ENCODE assay signal across 19 cellular contexts in genomic region chr4:183848762-183849161, GRCh38. TPM values are rescaled to one million over a fixed set of nuclear protein-coding genes. Genes with fewer than 3 reads are reported as not detected.
"Had no signal": no experiment of that assay in that cellular context is flagged by ENCODE, and none has a peak within 500 bp of the region (broad histone marks: within the 10 kb centered on the region; RNA-seq: fewer than 3 reads in every experiment).

No MANE protein-coding gene starts in this region.

- H3K27ac Mint-ChIP-seq: activated CD4-positive, alpha-beta T cell treated with anti-CD3 and anti-CD28 coated beads, Interleukin-2, amount 10 ng/mL, durations not matched to agents 24 days and 14 days; activated CD8-positive, alpha-beta T cell treated with anti-CD3 and anti-CD28 coated beads for 36 hours; activated naive CD8-positive, alpha-beta T cell treated with anti-CD3 and anti-CD28 coated beads for 36 hours; activated T-helper 17 cell treated with anti-CD3 and anti-CD28 coated beads, Interleukin-2, amount 50 U/mL, for 72 hours; endodermal cell; natural killer cell had no signal

- ATAC-seq: activated CD8-positive, alpha-beta T cell treated with anti-CD3 and anti-CD28 coated beads for 36 hours; activated T-helper 17 cell treated with anti-CD3 and anti-CD28 coated beads, Interleukin-2, amount 50 U/mL, for 72 hours; natural killer cell had no signal

- H3K36me3 Mint-ChIP-seq: activated naive CD8-positive, alpha-beta T cell treated with anti-CD3 and anti-CD28 coated beads for 36 hours; natural killer cell had no signal

- H3K9me3 Mint-ChIP-seq: activated CD4-positive, alpha-beta T cell treated with anti-CD3 and anti-CD28 coated beads, Interleukin-2, amount 10 ng/mL, durations not matched to agents 24 days and 14 days; activated CD8-positive, alpha-beta T cell treated with anti-CD3 and anti-CD28 coated beads for 36 hours; activated T-helper 17 cell treated with anti-CD3 and anti-CD28 coated beads, Interleukin-2, amount 50 U/mL, for 72 hours; natural killer cell had no signal

- DNase-seq: activated CD4-positive, alpha-beta T cell treated with anti-CD3 and anti-CD28 coated beads, Interleukin-2, amount 10 ng/mL, durations not matched to agents 24 days and 14 days; activated CD8-positive, alpha-beta T cell treated with anti-CD3 and anti-CD28 coated beads for 36 hours; activated naive CD4-positive, alpha-beta T cell; activated naive CD8-positive, alpha-beta T cell treated with anti-CD3 and anti-CD28 coated beads for 36 hours; activated T-cell treated with anti-CD3 and anti-CD28 coated beads, Interleukin-2, amount 50 U/mL, for 1 hour; amniotic stem cell; caudate nucleus; endodermal cell; foreskin melanocyte; glutamatergic neuron; natural killer cell; stimulated activated CD8-positive, alpha-beta memory T cell treated with anti-CD3 and anti-CD28 coated beads, Interleukin-4, amount 100 ng/mL, for 48 hours; stimulated activated naive CD4-positive, alpha-beta T cell treated with Interleukin-2 at 50 U/mL for 16 hours; trophoblast cell had no signal

- H3K4me1 Mint-ChIP-seq: activated CD4-positive, alpha-beta T cell treated with anti-CD3 and anti-CD28 coated beads, Interleukin-2, amount 10 ng/mL, durations not matched to agents 24 days and 14 days; activated naive CD8-positive, alpha-beta T cell treated with anti-CD3 and anti-CD28 coated beads for 36 hours; activated T-helper 17 cell treated with anti-CD3 and anti-CD28 coated beads, Interleukin-2, amount 50 U/mL, for 72 hours; endodermal cell; natural killer cell had no signal

- FAIRE-seq: colon had no signal

- H3K4me3 Mint-ChIP-seq: activated CD4-positive, alpha-beta T cell treated with anti-CD3 and anti-CD28 coated beads, Interleukin-2, amount 10 ng/mL, durations not matched to agents 24 days and 14 days; activated CD8-positive, alpha-beta T cell treated with anti-CD3 and anti-CD28 coated beads for 36 hours; activated naive CD8-positive, alpha-beta T cell treated with anti-CD3 and anti-CD28 coated beads for 36 hours; activated T-helper 17 cell treated with anti-CD3 and anti-CD28 coated beads, Interleukin-2, amount 50 U/mL, for 72 hours; endodermal cell; natural killer cell had no signal

- H3K4me3 ChIP-seq: lung had no signal

- H3K27ac ChIP-seq: epithelial cell of prostate had no signal

RNA-seq across cellular contexts. Expression of gene STOX2, which starts 56.3 kb away (rescaled TPM):
- total RNA-seq: activated CD4-positive, alpha-beta T cell treated with anti-CD3 and anti-CD28 coated beads, Interleukin-2, amount 10 ng/mL, durations not matched to agents 24 days and 14 days; activated CD8-positive, alpha-beta T cell treated with anti-CD3 and anti-CD28 coated beads for 36 hours; activated naive CD8-positive, alpha-beta T cell treated with anti-CD3 and anti-CD28 coated beads for 36 hours; activated T-helper 17 cell treated with anti-CD3 and anti-CD28 coated beads, Interleukin-2, amount 50 U/mL, for 72 hours; T-helper 1 cell treated with Interleukin-12 subunit alpha and Interleukin-12 subunit beta and Interleukin-4 antibody, amounts not matched to agents 30 ng/mL and 1 ng/mL, for 36 hours had no signal
